ENCODE assay signal across 1 cellular context in the genomic region with DNA sequence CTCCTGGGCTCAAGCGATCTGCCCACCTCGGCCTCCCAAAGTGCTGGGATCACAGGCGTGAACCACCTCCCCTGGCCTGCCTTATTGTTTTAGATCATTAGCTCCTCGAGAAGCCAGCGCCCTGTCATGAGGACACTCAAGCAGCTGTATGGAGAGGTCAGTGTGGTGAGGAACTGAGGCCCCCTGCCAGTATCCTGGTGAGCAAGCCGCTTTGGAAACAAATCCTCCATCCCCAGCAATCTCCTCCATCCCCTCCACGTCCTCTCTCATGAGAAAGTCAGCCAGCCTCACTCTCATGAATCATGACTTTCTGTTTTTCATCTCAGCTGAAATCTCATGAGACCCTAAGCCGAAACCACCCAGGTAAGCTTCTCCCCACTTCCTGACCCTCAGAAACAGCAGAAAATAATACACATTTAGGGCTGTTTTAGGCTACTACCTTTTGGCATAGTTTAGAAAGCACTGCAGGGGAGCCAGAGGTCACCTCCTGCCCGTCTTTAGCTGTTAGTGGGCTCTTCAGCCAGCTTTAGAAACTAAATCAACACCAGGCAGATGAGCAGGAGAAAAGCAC.
TF ChIP-seq lines count a peak whose summit lies in the region.

No MANE protein-coding gene starts in this region.

TF ChIP-seq in HEK293, 187 proteins besides CTCF, POLR2A, EP300 and RAD21 (continued from another document):
- TF ChIP-seq, protein P1, sequence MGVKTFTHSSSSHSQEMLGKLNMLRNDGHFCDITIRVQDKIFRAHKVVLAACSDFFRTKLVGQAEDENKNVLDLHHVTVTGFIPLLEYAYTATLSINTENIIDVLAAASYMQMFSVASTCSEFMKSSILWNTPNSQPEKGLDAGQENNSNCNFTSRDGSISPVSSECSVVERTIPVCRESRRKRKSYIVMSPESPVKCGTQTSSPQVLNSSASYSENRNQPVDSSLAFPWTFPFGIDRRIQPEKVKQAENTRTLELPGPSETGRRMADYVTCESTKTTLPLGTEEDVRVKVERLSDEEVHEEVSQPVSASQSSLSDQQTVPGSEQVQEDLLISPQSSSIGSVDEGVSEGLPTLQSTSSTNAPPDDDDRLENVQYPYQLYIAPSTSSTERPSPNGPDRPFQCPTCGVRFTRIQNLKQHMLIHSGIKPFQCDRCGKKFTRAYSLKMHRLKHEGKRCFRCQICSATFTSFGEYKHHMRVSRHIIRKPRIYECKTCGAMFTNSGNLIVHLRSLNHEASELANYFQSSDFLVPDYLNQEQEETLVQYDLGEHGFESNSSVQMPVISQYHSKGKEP (tag by site-specific recombination; IDR thresholded peaks at IDR 0.05), result no peak
- TF ChIP-seq, protein P2, sequence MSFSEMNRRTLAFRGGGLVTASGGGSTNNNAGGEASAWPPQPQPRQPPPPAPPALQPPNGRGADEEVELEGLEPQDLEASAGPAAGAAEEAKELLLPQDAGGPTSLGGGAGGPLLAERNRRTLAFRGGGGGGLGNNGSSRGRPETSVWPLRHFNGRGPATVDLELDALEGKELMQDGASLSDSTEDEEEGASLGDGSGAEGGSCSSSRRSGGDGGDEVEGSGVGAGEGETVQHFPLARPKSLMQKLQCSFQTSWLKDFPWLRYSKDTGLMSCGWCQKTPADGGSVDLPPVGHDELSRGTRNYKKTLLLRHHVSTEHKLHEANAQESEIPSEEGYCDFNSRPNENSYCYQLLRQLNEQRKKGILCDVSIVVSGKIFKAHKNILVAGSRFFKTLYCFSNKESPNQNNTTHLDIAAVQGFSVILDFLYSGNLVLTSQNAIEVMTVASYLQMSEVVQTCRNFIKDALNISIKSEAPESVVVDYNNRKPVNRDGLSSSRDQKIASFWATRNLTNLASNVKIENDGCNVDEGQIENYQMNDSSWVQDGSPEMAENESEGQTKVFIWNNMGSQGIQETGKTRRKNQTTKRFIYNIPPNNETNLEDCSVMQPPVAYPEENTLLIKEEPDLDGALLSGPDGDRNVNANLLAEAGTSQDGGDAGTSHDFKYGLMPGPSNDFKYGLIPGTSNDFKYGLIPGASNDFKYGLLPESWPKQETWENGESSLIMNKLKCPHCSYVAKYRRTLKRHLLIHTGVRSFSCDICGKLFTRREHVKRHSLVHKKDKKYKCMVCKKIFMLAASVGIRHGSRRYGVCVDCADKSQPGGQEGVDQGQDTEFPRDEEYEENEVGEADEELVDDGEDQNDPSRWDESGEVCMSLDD (tag by site-specific recombination; IDR thresholded peaks at IDR 0.05), result no peak
- 0 out of 2 replicates have a peak, but pooled peaks have one; percentile 8 for TF ChIP-seq ZIC2 (tag by site-specific recombination; IDR thresholded peaks at IDR 0.05)
TF ChIP-seq in HEK293: peak in this region for 1.
